Comparison of ENCODE assay signal across 1 cellular context in genomic region chr16:30445149-30445407, GRCh38.
TF ChIP-seq lines count a peak whose summit lies in the region.

No MANE protein-coding gene starts in this region.

TF ChIP-seq in K562, 482 proteins besides CTCF, POLR2A, EP300 and RAD21 (continued from another document):
- 0 out of 2 replicates have a peak, but pooled peaks have one; percentile 22 for TF ChIP-seq BRD4 (IDR thresholded peaks at IDR 0.05)
- TF ChIP-seq E2F5 (CRISPR knock-in tag; IDR thresholded peaks at IDR 0.05), result no peak
